Comparison of ENCODE assay signal across 18 cellular contexts in genomic region chr5:3999929-4000328, GRCh38.
"Had no signal": no experiment of that assay in that cellular context is flagged by ENCODE, and none has a peak within 500 bp of the region (broad histone marks: within the 10 kb centered on the region; RNA-seq: fewer than 3 reads in every experiment).

No MANE protein-coding gene starts in this region.

- H3K4me3 ChIP-seq: MG63, SJSA1, SK-N-MC had no signal

- H3K4me1 ChIP-seq: SJSA1 had no signal

- H3K36me3 ChIP-seq: MG63, SJSA1 had no signal

- H3K9me3 ChIP-seq: MG63 had no signal

- H3K27ac ChIP-seq: SJSA1, SK-N-MC had no signal

- H3K27me3 ChIP-seq: SJSA1 had no signal

- DNase-seq: KBM-7, MG63, NCI-H1092, NCI-H1105 treated with DMSO at 0.1 percent for 48 hours, NCI-H1417 treated with DMSO at 0.1 percent for 48 hours, NCI-H146, NCI-H1694 treated with DMSO at 0.1 percent for 48 hours, NCI-H2029 treated with DMSO at 0.1 percent for 48 hours, NCI-H345, NCI-H446 treated with DMSO at 0.1 percent for 48 hours, NCI-H510A treated with DMSO at 0.1 percent for 48 hours, NCI-H526, Right ventricle myocardium superior, RPMI8226, SIG-M5, T-helper 2 cell had no signal
